In the genomic region with DNA sequence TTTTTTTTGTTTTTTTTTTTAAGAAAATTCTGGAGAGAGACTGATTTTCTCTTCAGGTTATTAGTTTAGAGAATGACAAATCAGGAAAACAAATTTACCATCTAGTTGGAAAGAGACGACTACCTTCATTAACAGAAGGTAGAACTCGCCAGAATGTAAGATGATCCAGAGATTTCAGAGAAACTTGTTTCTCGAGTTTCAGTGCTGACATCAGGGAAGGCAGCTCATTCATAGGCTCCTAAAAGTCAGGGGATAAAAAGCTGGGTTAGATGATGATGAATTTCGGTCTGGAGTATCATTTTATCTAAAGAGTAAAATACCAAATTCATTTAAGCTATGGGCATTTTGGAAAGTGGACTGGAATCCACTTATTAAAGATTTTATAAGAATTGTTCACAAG, we compare ENCODE assay signal across 22 cellular contexts. TPM values are rescaled to one million over a fixed set of nuclear protein-coding genes. Genes with fewer than 3 reads are reported as not detected.
DNase-seq lines count a peak whose midpoint lies in the region; ATAC-seq and TF ChIP-seq lines count a peak whose summit lies in the region.
"Had no signal": no experiment of that assay in that cellular context is flagged by ENCODE, and none has a peak within 500 bp of the region (broad histone marks: within the 10 kb centered on the region; RNA-seq: fewer than 3 reads in every experiment).

No MANE protein-coding gene starts in this region.

- POLR2A ChIA-PET in SK-N-SH (lab: Yijun Ruan, JAX): no interaction called here
- POLR2A ChIA-PET in PC-9 (lab: Charles Lee; ENCODE audit: unreplicated experiment): interaction anchor here (0.6 kb wide), 1 partner anchor 9 kb away, joined by 4 read pairs; no protein-coding TSS in a partner anchor

- ATAC-seq in SK-N-SH treated with all-trans-retinoic acid at 6 μM for 48 hours (peak; percentile 41; the same call in 1 of the 3 replicates), GM21723 (IDR thresholded peaks at IDR 0.05; ENCODE audit: unreplicated experiment) (no peak), sciatic nerve (no peak), GM21515 (IDR thresholded peaks at IDR 0.05; ENCODE audit: unreplicated experiment) (no peak)
- ATAC-seq: activated CD8-positive, alpha-beta T cell treated with anti-CD3 and anti-CD28 coated beads, Interleukin-2, amount 10 ng/mL, durations not matched to agents 7 days and 5 days; gastrocnemius medialis; naive thymus-derived CD8-positive, alpha-beta T cell had no signal

- no TSS peak for BruUV-seq in PC-9 (replicated peaks; lab: Mats Ljungman, UMichigan)

- H3K9ac ChIP-seq in SK-N-SH: no peak overlapping the region

- TF ChIP-seq CTCF in SK-N-SH (IDR thresholded peaks at IDR 0.05) (no peak), PC-9 (conservative IDR thresholded peaks at IDR 0.05) (no peak), vagina (IDR thresholded peaks at IDR 0.05) (no peak)

- no peaks in the 10 kb centered on the region for H3K79me2 ChIP-seq in SK-N-SH (ENCODE audit: insufficient read depth)
- H3K79me2 ChIP-seq in PC-9 (ENCODE audit: low read depth): no peaks in the 10 kb centered on the region
- H3K79me2 ChIP-seq: hepatocyte had no signal

- no peak for TF ChIP-seq EP300 in SK-N-SH (IDR thresholded peaks at IDR 0.05; ENCODE audit: borderline replicate concordance in 1 of 2, low read depth in 1 of 2, low read length in 1 of 2)

- 22% methylated on average over 4 of the region's 4 CpGs for WGBS in SK-N-SH (ENCODE audit: low lambda C conversion rate)

- intact Hi-C loops in PC-9 (cut with micrococcal nuclease; ENCODE audit: unreplicated experiment): no loop called here
- intact Hi-C loops in vagina (cut with DNase I): no loop called here
- intact Hi-C loops in sciatic nerve (cut with DNase I): no loop called here

- no peaks in the 10 kb centered on the region for H3K9me2 ChIP-seq in SK-N-SH
- H3K9me2 ChIP-seq in PC-9 (ENCODE audit: insufficient read depth): no peaks in the 10 kb centered on the region

- DNase-seq in SK-N-SH (no peak), PC-9 (no peak), fibroblast of peridontal ligament (ENCODE audit: extremely low read depth) (peak; percentile 23), vagina (ENCODE audit: extremely low spot score in 2 of 2) (no peak), sciatic nerve (ENCODE audit: low spot score) (no peak)
- DNase-seq: aorta; CD8-positive, alpha-beta memory T cell; endodermal cell; gastrocnemius medialis; GDM1; NCI-H1436; NCI-H2081 treated with DMSO at 0.1 percent for 48 hours; nucleus accumbens had no signal

- H3K4me3 ChIP-seq in SK-N-SH (ENCODE audit: low read depth in 2 of 2, low read length in 1 of 2) (no peak overlapping the region), PC-9 (no peak overlapping the region), vagina (no peak overlapping the region)
- H3K4me3 ChIP-seq: esophagus muscularis mucosa, gastrocnemius medialis, hepatocyte, SJSA1 had no signal

- no peak for TF ChIP-seq POLR2A in vagina (IDR thresholded peaks at IDR 0.05)

- TF ChIP-seq RAD21 in SK-N-SH (IDR thresholded peaks at IDR 0.05; ENCODE audit: low read length): no peak

- H3K4me2 ChIP-seq in SK-N-SH: no peak overlapping the region
- H3K4me2 ChIP-seq in PC-9: peak overlapping the region; percentile 27
- H3K4me2 ChIP-seq: hepatocyte had no signal

- H3K36me3 ChIP-seq in SK-N-SH (replicated peaks in 1 of 2; ENCODE audit: control insufficient read depth in 1 of 2, insufficient read depth in 2 of 2, low read length in 1 of 2) (no peaks in the 10 kb centered on the region), PC-9 (ENCODE audit: low read depth) (no peaks in the 10 kb centered on the region), vagina (no peaks in the 10 kb centered on the region)
- H3K36me3 ChIP-seq: BE2C, esophagus muscularis mucosa, gastrocnemius medialis, SJSA1 had no signal

- no peak overlapping the region for H3K27ac ChIP-seq in SK-N-SH (ENCODE audit: low read depth in 2 of 2, low read length in 1 of 2)
- H3K27ac ChIP-seq in PC-9: no peak overlapping the region
- peak overlapping the region; percentile 13 for H3K27ac ChIP-seq in vagina
- H3K27ac ChIP-seq: esophagus muscularis mucosa, gastrocnemius medialis, hepatocyte, SJSA1 had no signal

- H2AFZ ChIP-seq in SK-N-SH (ENCODE audit: low read depth) (no peak overlapping the region), PC-9 (no peak overlapping the region)
- H2AFZ ChIP-seq: hepatocyte had no signal

- CTCF ChIA-PET in SK-N-SH (lab: Yijun Ruan, JAX) (interaction anchor here (0.7 to 1.6 kb wide), 7 partner anchors 11 to 153 kb away, joined by 3 to 4 read pairs (median 3); no protein-coding TSS in a partner anchor), PC-9 (lab: Charles Lee) (interaction anchor here (0.5 to 0.6 kb wide), 3 partner anchors 304 to 715 kb away, joined by 3 to 8 read pairs (median 3); no protein-coding TSS in a partner anchor)

- H3K9me3 ChIP-seq in SK-N-SH (no peaks in the 10 kb centered on the region), PC-9 (ENCODE audit: insufficient read depth, low read depth) (no peaks in the 10 kb centered on the region), vagina (no peaks in the 10 kb centered on the region)
- H3K9me3 ChIP-seq: BE2C, esophagus muscularis mucosa, gastrocnemius medialis, SJSA1 had no signal

- H3F3A ChIP-seq in SK-N-SH (replicated peaks; ENCODE audit: insufficient read depth) (no peaks in the 10 kb centered on the region), PC-9 (ENCODE audit: insufficient read depth, low read depth) (no peaks in the 10 kb centered on the region)

- H3K27me3 ChIP-seq in SK-N-SH (ENCODE audit: insufficient read depth) (no peaks in the 10 kb centered on the region), PC-9 (ENCODE audit: insufficient read depth, low read depth) (peaks cover 71% of the 10 kb centered on the region), vagina (no peaks in the 10 kb centered on the region)
- H3K27me3 ChIP-seq: hepatocyte, SJSA1 had no signal

- H3K4me1 ChIP-seq in SK-N-SH (ENCODE audit: control insufficient read depth in 1 of 2, insufficient read depth in 2 of 2, low read depth in 1 of 2, low read length in 1 of 2) (no peaks in the 10 kb centered on the region), PC-9 (replicated peaks; ENCODE audit: insufficient read depth) (no peaks in the 10 kb centered on the region; the same call in 1 of the 2 replicates), vagina (no peaks in the 10 kb centered on the region)
- H3K4me1 ChIP-seq: BE2C, esophagus muscularis mucosa, gastrocnemius medialis, SJSA1 had no signal

- no peaks in the 10 kb centered on the region for H4K20me1 ChIP-seq in SK-N-SH (ENCODE audit: insufficient read depth)
- no peaks in the 10 kb centered on the region; the same call in 1 of the 2 replicates for H4K20me1 ChIP-seq in PC-9 (ENCODE audit: insufficient read depth)

TF ChIP-seq in SK-N-SH treated with all-trans-retinoic acid at 6 μM for 48 hours, 23 proteins besides CTCF, POLR2A, EP300 and RAD21 (continues in another document):
- TF ChIP-seq CREB5 (CRISPR knock-in tag; IDR thresholded peaks at IDR 0.05; ENCODE audit: low read depth): no peak

TF ChIP-seq in SK-N-SH, 30 proteins besides CTCF, POLR2A, EP300 and RAD21:
- TF ChIP-seq SIN3A (IDR thresholded peaks at IDR 0.05; ENCODE audit: borderline replicate concordance, low read depth, low read length) (no peak), SMC3 (IDR thresholded peaks at IDR 0.05; ENCODE audit: low read depth, low read length) (no peak), ELF1 (IDR thresholded peaks at IDR 0.05) (no peak), CHD2 (IDR thresholded peaks at IDR 0.05; ENCODE audit: low read length, partially characterized antibody) (no peak), MAX (IDR thresholded peaks at IDR 0.05; ENCODE audit: low read depth) (no peak)

RNA-seq across cellular contexts. Expression of gene ZNF334, which starts 27.9 kb away (rescaled TPM):
- 4.5 and 5.5 TPM in 2 replicates for polyA plus RNA-seq in SK-N-SH (2012; rRNA removed)
- polyA plus RNA-seq in SK-N-SH (2012; cell fraction: cytosol; rRNA removed): 2.6 and 3.0 TPM in 2 replicates
- 17.1 and 27.2 TPM in 2 replicates for polyA plus RNA-seq in SK-N-SH (2012; cell fraction: nucleus; rRNA removed)
- 3.7 and 3.8 TPM in 2 replicates for total RNA-seq in PC-9 (2021)
- total RNA-seq in vagina: 5.4 TPM
- total RNA-seq in sciatic nerve: 9.0 TPM
- polyA plus RNA-seq: CD8-positive, alpha-beta memory T cell had no signal
